Comparison of ENCODE assay signal across 1 cellular context in the genomic region with DNA sequence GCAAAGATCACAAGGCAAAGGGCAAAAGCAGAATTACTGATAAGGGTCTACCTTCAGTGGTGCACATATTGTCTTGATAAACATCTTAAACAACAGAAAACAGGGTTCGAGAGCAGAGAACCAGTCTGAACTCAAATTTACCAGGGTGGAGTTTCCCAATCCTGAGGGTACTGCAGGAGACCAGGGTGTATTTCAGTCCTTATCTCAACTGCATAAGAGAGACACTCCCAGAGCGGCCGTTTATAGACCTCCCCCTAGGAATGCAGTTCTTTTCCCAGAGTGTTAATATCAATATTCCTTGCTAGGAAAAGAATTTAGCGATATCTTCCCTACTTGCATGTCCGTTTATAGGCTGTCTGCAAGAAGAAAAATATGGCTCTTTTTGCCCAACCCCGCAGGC. TPM values are rescaled to one million over a fixed set of nuclear protein-coding genes. Genes with fewer than 3 reads are reported as not detected.
"Had no signal": no experiment of that assay in that cellular context is flagged by ENCODE, and none has a peak within 500 bp of the region (broad histone marks: within the 10 kb centered on the region; RNA-seq: fewer than 3 reads in every experiment).

No MANE protein-coding gene starts in this region.

RNA-seq across cellular contexts. Expression of gene TSPAN15, which starts 37.6 kb away (rescaled TPM):
- polyA plus RNA-seq: IgD-negative memory B cell had no signal
